Comparison of ENCODE assay signal across 13 cellular contexts in genomic region chr6:134873500-134874388, GRCh38.
A peak's percentile ranks its signal among the peaks of the same experiment; 100 is the strongest.
DNase-seq lines count a peak whose midpoint lies in the region; ATAC-seq and TF ChIP-seq lines count a peak whose summit lies in the region.
"Had no signal": no experiment of that assay in that cellular context is flagged by ENCODE, and none has a peak within 500 bp of the region (broad histone marks: within the 10 kb centered on the region; RNA-seq: fewer than 3 reads in every experiment).

No MANE protein-coding gene starts in this region.

- H3K36me3 ChIP-seq in brain microvascular endothelial cell (replicated peaks), result no peaks in the 10 kb centered on the region
- H3K36me3 ChIP-seq: left ventricle myocardium inferior had no signal

- in situ Hi-C loops in brain microvascular endothelial cell (cut with HindIII; ENCODE audit: low pct_ligation_motif_present, low sequenced_read_pairs), result no loop called here

- peak overlapping the region; percentile 39 for H3K4me3 Mint-ChIP-seq in activated CD8-positive, alpha-beta T cell treated with anti-CD3 and anti-CD28 coated beads, Interleukin-2, amount 10 ng/mL, durations not matched to agents 7 days and 5 days

- TF ChIP-seq CTCF in brain microvascular endothelial cell (IDR thresholded peaks at IDR 0.05; ENCODE audit: low read depth, low read length, missing control alignments), result no peak

- POLR2A ChIA-PET in activated CD8-positive, alpha-beta T cell treated with anti-CD3 and anti-CD28 coated beads, Interleukin-2, amount 10 ng/mL, durations not matched to agents 7 days and 5 days (lab: Charles Lee), result interaction anchor here (0.5 to 0.6 kb wide), 2 partner anchors 9 to 675 kb away, joined by 3 read pairs; no protein-coding TSS in a partner anchor

- peak; percentile 27 for ATAC-seq in GM19025 (IDR thresholded peaks at IDR 0.05; ENCODE audit: low read depth, unreplicated experiment)
- ATAC-seq in HG02943 (IDR thresholded peaks at IDR 0.05; ENCODE audit: low read depth, unreplicated experiment), result peak; percentile 33
- peak; percentile 77 for ATAC-seq in activated CD8-positive, alpha-beta T cell treated with anti-CD3 and anti-CD28 coated beads, Interleukin-2, amount 10 ng/mL, durations not matched to agents 7 days and 5 days
- ATAC-seq: K562 had no signal

- peaks cover 2% of the 10 kb centered on the region for H3K27me3 Mint-ChIP-seq in activated CD8-positive, alpha-beta T cell treated with anti-CD3 and anti-CD28 coated beads, Interleukin-2, amount 10 ng/mL, durations not matched to agents 7 days and 5 days (ENCODE audit: low read depth)

- H3K36me3 Mint-ChIP-seq in activated CD8-positive, alpha-beta T cell treated with anti-CD3 and anti-CD28 coated beads, Interleukin-2, amount 10 ng/mL, durations not matched to agents 7 days and 5 days (ENCODE audit: low read depth), result peaks cover 2% of the 10 kb centered on the region

- H3K27me3 ChIP-seq in brain microvascular endothelial cell (replicated peaks), result no peaks in the 10 kb centered on the region

- DNase-seq in activated CD8-positive, alpha-beta T cell treated with anti-CD3 and anti-CD28 coated beads, Interleukin-2, amount 10 ng/mL, durations not matched to agents 7 days and 5 days, result peak; percentile 56
- peak; percentile 25 for DNase-seq in stimulated activated CD8-positive, alpha-beta memory T cell treated with anti-CD3 and anti-CD28 coated beads, Interleukin-4, amount 100 ng/mL, for 48 hours
- DNase-seq in SHP77 (lab: John Stamatoyannopoulos, UW) (no peak), GDM1 (lab: John Stamatoyannopoulos, UW) (no peak), brain microvascular endothelial cell (no peak)
- DNase-seq: DMS79, foreskin melanocyte, left ventricle myocardium inferior, NCI-H2227 treated with DMSO at 0.1 percent for 48 hours had no signal

- no peak overlapping the region for H3K4me3 ChIP-seq in brain microvascular endothelial cell (ENCODE audit: low read depth, low read length)
- H3K4me3 ChIP-seq: K562, left ventricle myocardium inferior, SK-N-MC had no signal

- H3K27ac ChIP-seq in brain microvascular endothelial cell, result no peak overlapping the region
- H3K27ac ChIP-seq: left ventricle myocardium inferior, SK-N-MC had no signal

- H3K4me1 Mint-ChIP-seq in activated CD8-positive, alpha-beta T cell treated with anti-CD3 and anti-CD28 coated beads, Interleukin-2, amount 10 ng/mL, durations not matched to agents 7 days and 5 days (ENCODE audit: low read depth), result peaks cover 21% of the 10 kb centered on the region

- CTCF ChIA-PET in activated CD8-positive, alpha-beta T cell treated with anti-CD3 and anti-CD28 coated beads, Interleukin-2, amount 10 ng/mL, durations not matched to agents 7 days and 5 days (lab: Charles Lee), result no interaction called here

- no peaks in the 10 kb centered on the region for H3K9me3 Mint-ChIP-seq in activated CD8-positive, alpha-beta T cell treated with anti-CD3 and anti-CD28 coated beads, Interleukin-2, amount 10 ng/mL, durations not matched to agents 7 days and 5 days (ENCODE audit: insufficient read depth)

- peak overlapping the region; percentile 59 for H3K27ac Mint-ChIP-seq in activated CD8-positive, alpha-beta T cell treated with anti-CD3 and anti-CD28 coated beads, Interleukin-2, amount 10 ng/mL, durations not matched to agents 7 days and 5 days

Comparison
In these comparisons a context has a peak if more than half of its experiments do, and no peak if none do; other contexts are left out.
1. ATAC-seq: peak in every context shown above with its lines; median percentile 77 in activated CD8-positive, alpha-beta T cell treated with anti-CD3 and anti-CD28 coated beads, Interleukin-2, amount 10 ng/mL, durations not matched to agents 7 days and 5 days; 33 in HG02943; 27 in GM19025.
2. DNase-seq: peak in activated CD8-positive, alpha-beta T cell treated with anti-CD3 and anti-CD28 coated beads, Interleukin-2, amount 10 ng/mL, durations not matched to agents 7 days and 5 days (single experiment) and stimulated activated CD8-positive, alpha-beta memory T cell treated with anti-CD3 and anti-CD28 coated beads, Interleukin-4, amount 100 ng/mL, for 48 hours (single experiment); none in SHP77 (0 of 2), GDM1 (single experiment) and brain microvascular endothelial cell (single experiment).